1 cellular context compared by ENCODE assay signal in genomic region chr10:102112210-102112817, GRCh38.
TF ChIP-seq lines count a peak whose summit lies in the region.

No MANE protein-coding gene starts in this region.

TF ChIP-seq in K562, 482 proteins besides CTCF, POLR2A, EP300 and RAD21 (continued from another document and continues in another):
- TF ChIP-seq ZBTB40 (IDR thresholded peaks at IDR 0.05) (no peak), ZBTB40 (CRISPR knock-in tag; IDR thresholded peaks at IDR 0.05) (no peak), ZC3H4 (CRISPR knock-in tag; IDR thresholded peaks at IDR 0.05; ENCODE audit: borderline replicate concordance) (no peak), POLR2G (IDR thresholded peaks at IDR 0.05; ENCODE audit: low read depth, low read length) (no peak), GTF2F1 (IDR thresholded peaks at IDR 0.05; ENCODE audit: low read depth, low read length) (no peak), ZNF778 (CRISPR knock-in tag; IDR thresholded peaks at IDR 0.05) (no peak), ZNF263 (CRISPR knock-in tag; IDR thresholded peaks at IDR 0.05; ENCODE audit: borderline replicate concordance) (peak; percentile 21; the same call in 1 of the 2 replicates), ARID3B (CRISPR knock-in tag; IDR thresholded peaks at IDR 0.05; ENCODE audit: borderline replicate concordance) (no peak), HDGF (IDR thresholded peaks at IDR 0.05) (no peak), ZNF408 (CRISPR knock-in tag; IDR thresholded peaks at IDR 0.05; ENCODE audit: low read depth) (no peak), MXD1 (CRISPR knock-in tag; IDR thresholded peaks at IDR 0.05; ENCODE audit: borderline replicate concordance, poor library complexity, severe bottlenecking) (no peak), POLR2AphosphoS2 (IDR thresholded peaks at IDR 0.05; ENCODE audit: low read length) (peak; percentile 71; the same call in 1 of the 2 replicates), ARNT (IDR thresholded peaks at IDR 0.05) (peak; percentile 17 to 52; a peak in 2 of 4 replicates), ZNF280A (IDR thresholded peaks at IDR 0.05; ENCODE audit: low read depth, partially characterized antibody) (no peak), ZNF609 (CRISPR knock-in tag; IDR thresholded peaks at IDR 0.05; ENCODE audit: borderline replicate concordance) (no peak), HNRNPK (IDR thresholded peaks at IDR 0.05; ENCODE audit: low read depth, low read length, poor library complexity, severe bottlenecking) (no peak), PHF8 (IDR thresholded peaks at IDR 0.05; ENCODE audit: borderline replicate concordance, low read length) (no peak; the same call in 1 of the 2 replicates), GATAD2B (IDR thresholded peaks at IDR 0.05; ENCODE audit: borderline replicate concordance) (peak; percentile 64)
- TF ChIP-seq, protein P1, sequence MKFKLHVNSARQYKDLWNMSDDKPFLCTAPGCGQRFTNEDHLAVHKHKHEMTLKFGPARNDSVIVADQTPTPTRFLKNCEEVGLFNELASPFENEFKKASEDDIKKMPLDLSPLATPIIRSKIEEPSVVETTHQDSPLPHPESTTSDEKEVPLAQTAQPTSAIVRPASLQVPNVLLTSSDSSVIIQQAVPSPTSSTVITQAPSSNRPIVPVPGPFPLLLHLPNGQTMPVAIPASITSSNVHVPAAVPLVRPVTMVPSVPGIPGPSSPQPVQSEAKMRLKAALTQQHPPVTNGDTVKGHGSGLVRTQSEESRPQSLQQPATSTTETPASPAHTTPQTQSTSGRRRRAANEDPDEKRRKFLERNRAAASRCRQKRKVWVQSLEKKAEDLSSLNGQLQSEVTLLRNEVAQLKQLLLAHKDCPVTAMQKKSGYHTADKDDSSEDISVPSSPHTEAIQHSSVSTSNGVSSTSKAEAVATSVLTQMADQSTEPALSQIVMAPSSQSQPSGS (CRISPR knock-in tag; IDR thresholded peaks at IDR 0.05), result no peak
- TF ChIP-seq, protein P2, sequence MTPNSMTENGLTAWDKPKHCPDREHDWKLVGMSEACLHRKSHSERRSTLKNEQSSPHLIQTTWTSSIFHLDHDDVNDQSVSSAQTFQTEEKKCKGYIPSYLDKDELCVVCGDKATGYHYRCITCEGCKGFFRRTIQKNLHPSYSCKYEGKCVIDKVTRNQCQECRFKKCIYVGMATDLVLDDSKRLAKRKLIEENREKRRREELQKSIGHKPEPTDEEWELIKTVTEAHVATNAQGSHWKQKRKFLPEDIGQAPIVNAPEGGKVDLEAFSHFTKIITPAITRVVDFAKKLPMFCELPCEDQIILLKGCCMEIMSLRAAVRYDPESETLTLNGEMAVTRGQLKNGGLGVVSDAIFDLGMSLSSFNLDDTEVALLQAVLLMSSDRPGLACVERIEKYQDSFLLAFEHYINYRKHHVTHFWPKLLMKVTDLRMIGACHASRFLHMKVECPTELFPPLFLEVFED (CRISPR knock-in tag; conservative IDR thresholded peaks at IDR 0.05), result no peak
- TF ChIP-seq, protein P3, sequence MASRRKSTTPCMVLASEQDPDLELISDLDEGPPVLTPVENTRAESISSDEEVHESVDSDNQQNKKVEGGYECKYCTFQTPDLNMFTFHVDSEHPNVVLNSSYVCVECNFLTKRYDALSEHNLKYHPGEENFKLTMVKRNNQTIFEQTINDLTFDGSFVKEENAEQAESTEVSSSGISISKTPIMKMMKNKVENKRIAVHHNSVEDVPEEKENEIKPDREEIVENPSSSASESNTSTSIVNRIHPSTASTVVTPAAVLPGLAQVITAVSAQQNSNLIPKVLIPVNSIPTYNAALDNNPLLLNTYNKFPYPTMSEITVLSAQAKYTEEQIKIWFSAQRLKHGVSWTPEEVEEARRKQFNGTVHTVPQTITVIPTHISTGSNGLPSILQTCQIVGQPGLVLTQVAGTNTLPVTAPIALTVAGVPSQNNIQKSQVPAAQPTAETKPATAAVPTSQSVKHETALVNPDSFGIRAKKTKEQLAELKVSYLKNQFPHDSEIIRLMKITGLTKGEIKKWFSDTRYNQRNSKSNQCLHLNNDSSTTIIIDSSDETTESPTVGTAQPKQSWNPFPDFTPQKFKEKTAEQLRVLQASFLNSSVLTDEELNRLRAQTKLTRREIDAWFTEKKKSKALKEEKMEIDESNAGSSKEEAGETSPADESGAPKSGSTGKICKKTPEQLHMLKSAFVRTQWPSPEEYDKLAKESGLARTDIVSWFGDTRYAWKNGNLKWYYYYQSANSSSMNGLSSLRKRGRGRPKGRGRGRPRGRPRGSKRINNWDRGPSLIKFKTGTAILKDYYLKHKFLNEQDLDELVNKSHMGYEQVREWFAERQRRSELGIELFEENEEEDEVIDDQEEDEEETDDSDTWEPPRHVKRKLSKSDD (conservative IDR thresholded peaks at IDR 0.05; ENCODE audit: low read length), result no peak
- TF ChIP-seq, protein P4, sequence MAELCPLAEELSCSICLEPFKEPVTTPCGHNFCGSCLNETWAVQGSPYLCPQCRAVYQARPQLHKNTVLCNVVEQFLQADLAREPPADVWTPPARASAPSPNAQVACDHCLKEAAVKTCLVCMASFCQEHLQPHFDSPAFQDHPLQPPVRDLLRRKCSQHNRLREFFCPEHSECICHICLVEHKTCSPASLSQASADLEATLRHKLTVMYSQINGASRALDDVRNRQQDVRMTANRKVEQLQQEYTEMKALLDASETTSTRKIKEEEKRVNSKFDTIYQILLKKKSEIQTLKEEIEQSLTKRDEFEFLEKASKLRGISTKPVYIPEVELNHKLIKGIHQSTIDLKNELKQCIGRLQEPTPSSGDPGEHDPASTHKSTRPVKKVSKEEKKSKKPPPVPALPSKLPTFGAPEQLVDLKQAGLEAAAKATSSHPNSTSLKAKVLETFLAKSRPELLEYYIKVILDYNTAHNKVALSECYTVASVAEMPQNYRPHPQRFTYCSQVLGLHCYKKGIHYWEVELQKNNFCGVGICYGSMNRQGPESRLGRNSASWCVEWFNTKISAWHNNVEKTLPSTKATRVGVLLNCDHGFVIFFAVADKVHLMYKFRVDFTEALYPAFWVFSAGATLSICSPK (IDR thresholded peaks at IDR 0.05; ENCODE audit: borderline replicate concordance), result no peak
- TF ChIP-seq, protein P5, sequence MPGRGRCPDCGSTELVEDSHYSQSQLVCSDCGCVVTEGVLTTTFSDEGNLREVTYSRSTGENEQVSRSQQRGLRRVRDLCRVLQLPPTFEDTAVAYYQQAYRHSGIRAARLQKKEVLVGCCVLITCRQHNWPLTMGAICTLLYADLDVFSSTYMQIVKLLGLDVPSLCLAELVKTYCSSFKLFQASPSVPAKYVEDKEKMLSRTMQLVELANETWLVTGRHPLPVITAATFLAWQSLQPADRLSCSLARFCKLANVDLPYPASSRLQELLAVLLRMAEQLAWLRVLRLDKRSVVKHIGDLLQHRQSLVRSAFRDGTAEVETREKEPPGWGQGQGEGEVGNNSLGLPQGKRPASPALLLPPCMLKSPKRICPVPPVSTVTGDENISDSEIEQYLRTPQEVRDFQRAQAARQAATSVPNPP (IDR thresholded peaks at IDR 0.05; ENCODE audit: borderline replicate concordance, insufficient read depth, insufficient read length), result no peak
